ENCODE assay signal across 19 cellular contexts in the genomic region with DNA sequence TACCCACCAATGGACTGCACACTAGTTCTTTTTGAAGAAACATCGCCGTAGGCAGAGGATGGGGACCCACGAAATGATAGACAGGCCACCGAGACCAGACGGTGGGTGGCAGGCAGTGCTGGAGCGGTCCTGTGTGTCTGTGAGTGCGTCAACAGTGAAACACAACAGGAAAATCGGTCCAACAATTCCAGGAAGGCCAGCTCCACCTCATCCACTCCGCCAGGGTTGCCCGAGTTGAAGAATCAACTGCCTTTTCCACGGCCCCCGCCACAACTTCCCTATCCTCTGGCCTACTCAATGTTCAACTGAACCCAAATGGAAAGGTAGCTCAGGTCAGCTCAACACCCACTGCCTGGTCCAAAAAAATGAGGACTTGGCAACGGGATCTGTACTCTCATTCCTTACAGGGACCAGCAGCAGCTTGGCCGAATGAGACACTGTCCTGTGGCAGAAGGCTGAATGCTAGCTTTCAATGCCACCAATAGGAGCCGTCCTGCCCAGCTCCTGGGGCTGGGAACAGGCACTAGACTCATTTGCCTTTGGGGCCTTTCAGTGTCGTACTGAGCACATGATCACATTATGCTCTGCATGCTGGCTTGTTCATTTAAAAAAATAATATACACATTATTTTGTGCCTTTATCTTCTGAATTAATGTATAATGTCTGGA. TPM values are rescaled to one million over a fixed set of nuclear protein-coding genes. Genes with fewer than 3 reads are reported as not detected.
DNase-seq lines count a peak whose midpoint lies in the region; ATAC-seq, FAIRE-seq and TF ChIP-seq lines count a peak whose summit lies in the region.
"Had no signal": no experiment of that assay in that cellular context is flagged by ENCODE, and none has a peak within 500 bp of the region (broad histone marks: within the 10 kb centered on the region; RNA-seq: fewer than 3 reads in every experiment).

No MANE protein-coding gene starts in this region.

- no peaks in the 10 kb centered on the region for H3K27me3 Mint-ChIP-seq in type B pancreatic cell
- H3K27me3 Mint-ChIP-seq in naive thymus-derived CD4-positive, alpha-beta T cell = no peaks in the 10 kb centered on the region
- H3K27me3 Mint-ChIP-seq: CD4-positive, CD25-positive, alpha-beta regulatory T cell had no signal

- peaks cover 13% of the 10 kb centered on the region for H3K4me1 Mint-ChIP-seq in type B pancreatic cell (ENCODE audit: unreplicated experiment)
- H3K4me1 Mint-ChIP-seq in naive thymus-derived CD4-positive, alpha-beta T cell = no peaks in the 10 kb centered on the region
- H3K4me1 Mint-ChIP-seq: CD4-positive, CD25-positive, alpha-beta regulatory T cell had no signal

- H3K4me1 ChIP-seq in endothelial cell of umbilical vein (ENCODE audit: control insufficient read depth, extremely low read depth, insufficient read depth, low read length) = peaks cover 52% of the 10 kb centered on the region
- no peaks in the 10 kb centered on the region for H3K4me1 ChIP-seq in naive thymus-derived CD4-positive, alpha-beta T cell (ENCODE audit: control insufficient read depth in 2 of 2, insufficient read depth in 2 of 2, low read length in 2 of 2)

- H3K4me3 ChIP-seq in endothelial cell of umbilical vein (replicated peaks in 1 of 3; ENCODE audit: insufficient read depth in 1 of 3, low read depth in 1 of 3, low read length in 3 of 3) = peak overlapping the region in 2 of 3 experiments; percentile 18 to 51
- H3K4me3 ChIP-seq in naive thymus-derived CD4-positive, alpha-beta T cell (ENCODE audit: low read length) = no peak overlapping the region
- H3K4me3 ChIP-seq: thoracic aorta had no signal

- peak; percentile 27 for TF ChIP-seq POLR2A in endothelial cell of umbilical vein (IDR thresholded peaks at IDR 0.05; ENCODE audit: low read depth, low read length)

- BruUV-seq in endothelial cell of umbilical vein (replicated peaks; lab: Mats Ljungman, UMichigan) = TSS peak; percentile 33

- POLR2A ChIA-PET in RWPE1 (lab: Yijun Ruan, JAX; ENCODE audit: low non-redundant PET) (no interaction called here), endothelial cell of umbilical vein (lab: Charles Lee) (interaction anchor here (0.9 kb wide), 1 partner anchor 39 kb away, joined by 3 read pairs; no protein-coding TSS in a partner anchor)
- POLR2A ChIA-PET in naive thymus-derived CD4-positive, alpha-beta T cell (lab: Charles Lee) = no interaction called here

- CTCF ChIA-PET in RWPE1 (lab: Yijun Ruan, JAX) = no interaction called here
- CTCF ChIA-PET in endothelial cell of umbilical vein (lab: Charles Lee) = interaction anchor here (0.9 to 1.3 kb wide), 5 partner anchors 14 to 386 kb away, joined by 3 to 6 read pairs (median 5); no protein-coding TSS in a partner anchor
- CTCF ChIA-PET in naive thymus-derived CD4-positive, alpha-beta T cell (lab: Charles Lee) = no interaction called here

- H3K36me3 Mint-ChIP-seq in type B pancreatic cell = peaks cover 3% of the 10 kb centered on the region
- H3K36me3 Mint-ChIP-seq in naive thymus-derived CD4-positive, alpha-beta T cell = no peaks in the 10 kb centered on the region
- H3K36me3 Mint-ChIP-seq: CD4-positive, CD25-positive, alpha-beta regulatory T cell had no signal

- ATAC-seq in naive thymus-derived CD4-positive, alpha-beta T cell = no peak
- ATAC-seq: activated T-cell treated with anti-CD3 and anti-CD28 coated beads, Interleukin-2, amount 50 U/mL, for 4 hours; SK-N-SH treated with all-trans-retinoic acid at 6 μM for 48 hours had no signal

- peak overlapping the region; percentile 74 for H3K9ac ChIP-seq in endothelial cell of umbilical vein (replicated peaks; ENCODE audit: extremely low read depth, insufficient read depth, low read length)

- H3K9me3 ChIP-seq in endothelial cell of umbilical vein (replicated peaks; ENCODE audit: control insufficient read depth, insufficient read depth, low read length) = no peaks in the 10 kb centered on the region
- no peaks in the 10 kb centered on the region for H3K9me3 ChIP-seq in naive thymus-derived CD4-positive, alpha-beta T cell (ENCODE audit: control insufficient read depth in 2 of 3, low read length in 3 of 3)
- H3K9me3 ChIP-seq: thoracic aorta had no signal

- H3K36me3 ChIP-seq in endothelial cell of umbilical vein (ENCODE audit: control insufficient read depth in 2 of 2, extremely low read depth in 1 of 2, insufficient read depth in 2 of 2, low read length in 2 of 2) = no peaks in the 10 kb centered on the region
- no peaks in the 10 kb centered on the region for H3K36me3 ChIP-seq in naive thymus-derived CD4-positive, alpha-beta T cell (ENCODE audit: control insufficient read depth in 2 of 3, insufficient read depth in 3 of 3, low read length in 3 of 3)
- H3K36me3 ChIP-seq: thoracic aorta had no signal

- H3K9me1 ChIP-seq in endothelial cell of umbilical vein (replicated peaks; ENCODE audit: control insufficient read depth, extremely low read depth, insufficient read depth, low read length) = no peaks in the 10 kb centered on the region

- TF ChIP-seq CTCF in RWPE1 (conservative IDR thresholded peaks at IDR 0.05; ENCODE audit: low read depth) (no peak), endothelial cell of umbilical vein (IDR thresholded peaks at IDR 0.05; ENCODE audit: extremely low read depth in 1 of 2, insufficient read depth in 1 of 2, low read depth in 1 of 2, low read length in 2 of 2) (no peak), type B pancreatic cell (conservative IDR thresholded peaks at IDR 0.05) (no peak)

- no peaks in the 10 kb centered on the region for H3K27me3 ChIP-seq in endothelial cell of umbilical vein (ENCODE audit: control insufficient read depth in 2 of 2, insufficient read depth in 2 of 2, low read length in 2 of 2)
- H3K27me3 ChIP-seq in naive thymus-derived CD4-positive, alpha-beta T cell (ENCODE audit: control insufficient read depth in 2 of 2, insufficient read depth in 2 of 2, low read length in 2 of 2) = no peaks in the 10 kb centered on the region

- peak; percentile 83 for FAIRE-seq in endothelial cell of umbilical vein (lab: Jason Lieb, UNC)
- FAIRE-seq: islet of Langerhans, TTC549 had no signal

- H3K9me3 Mint-ChIP-seq in type B pancreatic cell = peaks cover 5% of the 10 kb centered on the region
- H3K9me3 Mint-ChIP-seq in naive thymus-derived CD4-positive, alpha-beta T cell = peaks cover 0 to 6% (median 0%) of the 10 kb centered on the region in 11 donors
- H3K9me3 Mint-ChIP-seq: activated T-cell treated with anti-CD3 and anti-CD28 coated beads, Interleukin-2, amount 50 U/mL, for 4 hours had no signal

- intact Hi-C loops in endothelial cell of umbilical vein (cut with micrococcal nuclease) = loop anchor here (1.0 to 5.0 kb wide), 2 partner anchors 22 to 80 kb away; no protein-coding TSS in a partner anchor
- intact Hi-C loops in naive thymus-derived CD4-positive, alpha-beta T cell (cut with micrococcal nuclease) = no loop called here

- H2AFZ ChIP-seq in endothelial cell of umbilical vein (ENCODE audit: low read depth, low read length) = peak overlapping the region; percentile 45

- H3K27ac ChIP-seq in RWPE1 (peak overlapping the region; percentile 80), endothelial cell of umbilical vein (ENCODE audit: insufficient read depth, low read depth, low read length) (peak overlapping the region; percentile 95)
- no peak overlapping the region for H3K27ac ChIP-seq in naive thymus-derived CD4-positive, alpha-beta T cell (ENCODE audit: low read depth, low read length)
- H3K27ac ChIP-seq: HL-60 had no signal

- H3K79me2 ChIP-seq in endothelial cell of umbilical vein (ENCODE audit: control insufficient read depth, insufficient read depth, low read length) = peaks cover 9% of the 10 kb centered on the region

- H3K27ac Mint-ChIP-seq in type B pancreatic cell = peak overlapping the region; percentile 34
- H3K27ac Mint-ChIP-seq in naive thymus-derived CD4-positive, alpha-beta T cell = no peak overlapping the region
- H3K27ac Mint-ChIP-seq: CD4-positive, CD25-positive, alpha-beta regulatory T cell had no signal

- no peak for DNase-seq in RWPE1 (ENCODE audit: low spot score)
- peak; percentile 84 for DNase-seq in endothelial cell of umbilical vein (ENCODE audit: low read depth, low spot score)
- DNase-seq in lung microvascular endothelial cell (ENCODE audit: low read depth in 2 of 2) = peak; percentile 82 to 91
- no peak for DNase-seq in type B pancreatic cell (ENCODE audit: extremely low spot score, unreplicated experiment)
- no peak for DNase-seq in NCI-H128 (lab: John Stamatoyannopoulos, UW; ENCODE audit: unreplicated experiment)
- no peak for DNase-seq in 8988T
- no peak for DNase-seq in activated gamma-delta T cell (lab: John Stamatoyannopoulos, UW)
- DNase-seq in naive thymus-derived CD4-positive, alpha-beta T cell = no peak
- DNase-seq: activated T-cell treated with anti-CD3 and anti-CD28 coated beads, Interleukin-2, amount 50 U/mL, for 4 hours; CD4-positive, CD25-positive, alpha-beta regulatory T cell; Karpas-422; NCI-H1436; NCI-H2227 treated with DMSO at 0.1 percent for 48 hours; stimulated activated CD4-positive, alpha-beta T cell treated with anti-CD3 and anti-CD28 coated beads, Interleukin-1b, Interleukin-23, amount 100 ng/mL, for 48 hours had no signal

- dilution Hi-C loops in endothelial cell of umbilical vein (cut with MboI; ENCODE audit: extremely low pct_ligation_motif_present, low sequenced_read_pairs) = no loop called here

- H3K4me2 ChIP-seq in endothelial cell of umbilical vein (ENCODE audit: insufficient read depth, low read length) = peak overlapping the region; percentile 69

- no peak overlapping the region for H3K4me3 Mint-ChIP-seq in type B pancreatic cell
- H3K4me3 Mint-ChIP-seq in naive thymus-derived CD4-positive, alpha-beta T cell = no peak overlapping the region
- H3K4me3 Mint-ChIP-seq: activated T-cell treated with anti-CD3 and anti-CD28 coated beads, Interleukin-2, amount 50 U/mL, for 4 hours; CD4-positive, CD25-positive, alpha-beta regulatory T cell had no signal

- no peaks in the 10 kb centered on the region for H4K20me1 ChIP-seq in endothelial cell of umbilical vein (replicated peaks; ENCODE audit: control insufficient read depth, extremely low read depth, insufficient read depth, low read length)

RNA-seq across cellular contexts. Expression of a gene that starts 43.5 kb away (rescaled TPM):
- total RNA-seq in endothelial cell of umbilical vein (24.5 and 29.8 TPM in 2 replicates), lung microvascular endothelial cell (23.1 and 36.9 TPM in 2 replicates), type B pancreatic cell (ENCODE audit: low replicate concordance) (22.4 and 52.7 TPM in 2 replicates)
- polyA plus RNA-seq in endothelial cell of umbilical vein = 18.1 and 21.3 TPM in 2 replicates
- polyA plus RNA-seq in endothelial cell of umbilical vein (2011; cell fraction: cytosol; rRNA removed) = 11.7 and 15.2 TPM in 2 replicates
- 76.8 and 83.8 TPM in 2 replicates for polyA plus RNA-seq in endothelial cell of umbilical vein (2011; cell fraction: nucleus; rRNA removed)
- 20.4 and 23.7 TPM in 2 replicates for polyA plus RNA-seq in endothelial cell of umbilical vein (2012)
- polyA minus RNA-seq in endothelial cell of umbilical vein = 59.9 and 81.1 TPM in 2 replicates
- 13.6 TPM for polyA minus RNA-seq in endothelial cell of umbilical vein (2011; cell fraction: cytosol; rRNA and poly(A)+ RNA removed)
- polyA minus RNA-seq in endothelial cell of umbilical vein (2011; cell fraction: nucleus; rRNA and poly(A)+ RNA removed) = 101 and 113 TPM in 2 replicates
- under 1 TPM in 4 of 5 experiments, not detected in 1; 0.19 to 0.27 (median 0.23) TPM for total RNA-seq in naive thymus-derived CD4-positive, alpha-beta T cell
- under 1 TPM in 1 of 2 donors, not detected in 1; 0.12 TPM for polyA plus RNA-seq in naive thymus-derived CD4-positive, alpha-beta T cell
- total RNA-seq: CD4-positive, CD25-positive, alpha-beta regulatory T cell had no signal
- polyA plus RNA-seq: CD4-positive, CD25-positive, alpha-beta regulatory T cell had no signal

Comparison
In these comparisons a context has a peak if more than half of its experiments do, and no peak if none do; other contexts are left out.
1. DNase-seq: peak in endothelial cell of umbilical vein (single experiment) and lung microvascular endothelial cell (2 of 2); none in RWPE1 (single experiment), type B pancreatic cell (single experiment), NCI-H128 (single experiment), 8988T (single experiment), activated gamma-delta T cell (single experiment) and naive thymus-derived CD4-positive, alpha-beta T cell (0 of 9).
2. RNA of a gene that starts 43.5 kb away (total RNA-seq): 22.4 to 52.7 TPM in type B pancreatic cell, 23.1 to 36.9 TPM in lung microvascular endothelial cell and 24.5 to 29.8 TPM in endothelial cell of umbilical vein; 0.19 to 0.27 TPM in naive thymus-derived CD4-positive, alpha-beta T cell; every median in the first group is over 10 times any median in the second.